13 cellular contexts compared by ENCODE assay signal in the genomic region with DNA sequence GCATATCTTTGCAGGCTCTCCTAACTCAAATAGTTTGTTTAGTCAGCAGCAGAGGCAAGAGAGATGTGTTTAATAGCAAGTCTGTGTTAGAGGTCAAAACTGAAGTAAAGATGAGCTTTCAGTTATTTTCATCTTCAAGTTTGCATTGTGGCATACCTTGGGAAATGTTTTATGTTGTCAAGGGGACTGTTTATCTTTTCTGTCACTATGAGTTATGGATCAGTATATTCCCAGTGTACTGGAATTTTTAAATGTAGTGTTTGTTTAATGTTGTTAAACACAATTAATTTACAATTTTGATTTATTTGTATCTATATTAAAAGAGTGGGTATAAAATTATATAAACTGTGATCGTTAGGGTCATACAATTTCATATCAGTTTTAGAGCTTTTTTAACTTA.
DNase-seq lines count a peak whose midpoint lies in the region; ATAC-seq and TF ChIP-seq lines count a peak whose summit lies in the region.
"Had no signal": no experiment of that assay in that cellular context is flagged by ENCODE, and none has a peak within 500 bp of the region (broad histone marks: within the 10 kb centered on the region; RNA-seq: fewer than 3 reads in every experiment).

No MANE protein-coding gene starts in this region.

- DNase-seq in Calu3 (no peak), activated B cell treated with CpG ODN at 0.5 μM for 24 hours (no peak), hepatocyte (ENCODE audit: low spot score) (no peak), lower leg skin (ENCODE audit: low spot score in 2 of 2) (no peak), spleen (no peak), NCI-H2227 (lab: John Stamatoyannopoulos, UW; ENCODE audit: unreplicated experiment) (no peak), NCI-H1694 treated with DMSO at 0.1 percent for 48 hours (lab: John Stamatoyannopoulos, UW) (no peak)
- DNase-seq: activated CD4-positive, alpha-beta T cell treated with anti-CD3 and anti-CD28 coated beads, Interleukin-2, amount 10 ng/mL, durations not matched to agents 24 days and 14 days; activated T-cell treated with anti-CD3 and anti-CD28 coated beads, Interleukin-2, amount 50 U/mL, for 48 hours; amygdala; NCI-H2171 had no signal

- no peak overlapping the region for H3K9ac ChIP-seq in rectal smooth muscle tissue (ENCODE audit: low read length)

- H2AFZ ChIP-seq in hepatocyte = no peak overlapping the region

- H3K27me3 ChIP-seq in hepatocyte (peaks cover 9% of the 10 kb centered on the region), rectal smooth muscle tissue (ENCODE audit: control insufficient read depth, insufficient read depth, low read length) (no peaks in the 10 kb centered on the region), spleen (replicated peaks in 1 of 7) (peaks cover 4 to 74% (median 48%) of the 10 kb centered on the region in 7 donors)

- H3K9me3 ChIP-seq in hepatocyte (ENCODE audit: low read depth) (no peaks in the 10 kb centered on the region), spleen (no peaks in the 10 kb centered on the region)

- H3K4me1 ChIP-seq in hepatocyte (ENCODE audit: insufficient read depth) = peaks cover 8% of the 10 kb centered on the region
- H3K4me1 ChIP-seq in rectal smooth muscle tissue (ENCODE audit: control insufficient read depth, insufficient read depth, low read length) = peaks cover 6% of the 10 kb centered on the region
- peaks cover 10 to 43% (median 36%) of the 10 kb centered on the region in 6 donors for H3K4me1 ChIP-seq in spleen

- ATAC-seq in activated B cell treated with CpG ODN at 0.5 μM for 24 hours (ENCODE audit: low read depth) = no peak

- TF ChIP-seq POLR2A in lower leg skin (IDR thresholded peaks at IDR 0.05) (no peak), spleen (IDR thresholded peaks at IDR 0.05) (no peak)

- 57% methylated on average over 1 of the region's 1 CpG for WGBS in hepatocyte (ENCODE audit: low lambda C conversion rate, missing lambda C conversion rate)
- WGBS in lower leg skin, 2 donors = 58 to 76% methylated on average over 1 of the region's 1 CpG
- WGBS in spleen, 5 donors = 81 to 92% (median 90%) methylated on average over 1 of the region's 1 CpG

- BruUV-seq in Calu3 (replicated peaks; lab: Mats Ljungman, UMichigan) = TSS peak; percentile 16

- peak overlapping the region; percentile 39 for H3K27ac Mint-ChIP-seq in Calu3 (ENCODE audit: unreplicated experiment)
- no peak overlapping the region for H3K27ac Mint-ChIP-seq in activated B cell treated with CpG ODN at 0.5 μM for 24 hours
- H3K27ac Mint-ChIP-seq: activated CD4-positive, alpha-beta T cell treated with anti-CD3 and anti-CD28 coated beads, Interleukin-2, amount 10 ng/mL, durations not matched to agents 24 days and 14 days had no signal

- POLR2A ChIA-PET in activated B cell treated with CpG ODN at 0.5 μM for 24 hours (lab: Charles Lee) = no interaction called here

- H3K4me1 Mint-ChIP-seq in Calu3 (ENCODE audit: low read depth, unreplicated experiment) (peaks cover 17% of the 10 kb centered on the region), activated B cell treated with CpG ODN at 0.5 μM for 24 hours (peaks cover 38% of the 10 kb centered on the region)

- H3K36me3 ChIP-seq in hepatocyte (replicated peaks; ENCODE audit: insufficient read depth, low read depth) (no peaks in the 10 kb centered on the region), rectal smooth muscle tissue (ENCODE audit: control insufficient read depth, insufficient read depth, low read length) (no peaks in the 10 kb centered on the region), spleen (no peaks in the 10 kb centered on the region)

- CTCF ChIA-PET in Calu3 (lab: Charles Lee) = interaction anchor here (0.6 to 0.8 kb wide), 2 partner anchors 327 to 1412 kb away, joined by 3 to 5 read pairs; no protein-coding TSS in a partner anchor
- CTCF ChIA-PET in activated B cell treated with CpG ODN at 0.5 μM for 24 hours (lab: Charles Lee) = no interaction called here

- peak overlapping the region; percentile 17 for H3K4me3 ChIP-seq in hepatocyte
- H3K4me3 ChIP-seq in rectal smooth muscle tissue (ENCODE audit: low read length) = peak overlapping the region; percentile 70
- no peak overlapping the region for H3K4me3 ChIP-seq in lower leg skin (ENCODE audit: low read depth, poor library complexity, severe bottlenecking)
- no peak overlapping the region for H3K4me3 ChIP-seq in spleen

- intact Hi-C loops in Calu3 (cut with micrococcal nuclease; ENCODE audit: unreplicated experiment) (loop anchor here (10.0 kb wide), 1 partner anchor 236 kb away; no protein-coding TSS in a partner anchor), activated B cell treated with CpG ODN at 0.5 μM for 24 hours (cut with micrococcal nuclease) (loop anchor here (10.0 kb wide), 2 partner anchors 316 to 1616 kb away; no protein-coding TSS in a partner anchor), lower leg skin (cut with DNase I; ENCODE audit: low total_unique reads) (loop anchor here (10.0 kb wide), 1 partner anchor 316 kb away; no protein-coding TSS in a partner anchor), spleen (cut with DNase I; ENCODE audit: low total_unique reads) (no loop called here)

- H3K4me3 Mint-ChIP-seq in Calu3 (ENCODE audit: low read depth, unreplicated experiment) (peak overlapping the region; percentile 10), activated B cell treated with CpG ODN at 0.5 μM for 24 hours (peak overlapping the region; percentile 29)
- H3K4me3 Mint-ChIP-seq: activated CD4-positive, alpha-beta T cell treated with anti-CD3 and anti-CD28 coated beads, Interleukin-2, amount 10 ng/mL, durations not matched to agents 24 days and 14 days had no signal

- no peaks in the 10 kb centered on the region for H4K20me1 ChIP-seq in hepatocyte (ENCODE audit: insufficient read depth, poor library complexity, severe bottlenecking)

- H3K36me3 Mint-ChIP-seq in Calu3 (ENCODE audit: insufficient read depth, unreplicated experiment) (peaks cover 31% of the 10 kb centered on the region), activated B cell treated with CpG ODN at 0.5 μM for 24 hours (ENCODE audit: low read depth) (no peaks in the 10 kb centered on the region)

- peak overlapping the region; percentile 55 for H3K27ac ChIP-seq in hepatocyte
- peak overlapping the region; percentile 98 for H3K27ac ChIP-seq in rectal smooth muscle tissue (ENCODE audit: low read depth, low read length)
- H3K27ac ChIP-seq in spleen = no peak overlapping the region
- H3K27ac ChIP-seq: HL-60 had no signal

- no peak for TF ChIP-seq CTCF in Calu3 (IDR thresholded peaks at IDR 0.05; ENCODE audit: unreplicated experiment)
- TF ChIP-seq CTCF in activated B cell treated with CpG ODN at 0.5 μM for 24 hours (IDR thresholded peaks at IDR 0.05) = no peak
- no peak for TF ChIP-seq CTCF in hepatocyte (IDR thresholded peaks at IDR 0.05; ENCODE audit: poor library complexity)
- no peak for TF ChIP-seq CTCF in lower leg skin (IDR thresholded peaks at IDR 0.05)
- no peak for TF ChIP-seq CTCF in spleen (IDR thresholded peaks at IDR 0.05 in 8 of 11, conservative IDR thresholded peaks at IDR 0.05 in 3 of 11)

- no peaks in the 10 kb centered on the region for H3K9me3 Mint-ChIP-seq in Calu3 (ENCODE audit: low read depth, unreplicated experiment)
- H3K9me3 Mint-ChIP-seq in activated B cell treated with CpG ODN at 0.5 μM for 24 hours = no peaks in the 10 kb centered on the region

- H3K4me2 ChIP-seq in hepatocyte = peak overlapping the region; percentile 92

- H3K79me2 ChIP-seq in hepatocyte = peaks cover 31% of the 10 kb centered on the region

- no peaks in the 10 kb centered on the region for H3K9me2 ChIP-seq in hepatocyte (replicated peaks; ENCODE audit: insufficient read depth)

- no peaks in the 10 kb centered on the region for H3K27me3 Mint-ChIP-seq in Calu3 (ENCODE audit: unreplicated experiment)
- H3K27me3 Mint-ChIP-seq in activated B cell treated with CpG ODN at 0.5 μM for 24 hours = peaks cover 45% of the 10 kb centered on the region

Comparison
In these comparisons a context has a peak if more than half of its experiments do, and no peak if none do; other contexts are left out.
1. H3K27ac ChIP-seq: peak in hepatocyte (single experiment) and rectal smooth muscle tissue (single experiment); none in spleen (0 of 8).
2. H3K4me3 ChIP-seq: peak in hepatocyte (single experiment) and rectal smooth muscle tissue (single experiment); none in lower leg skin (single experiment) and spleen (0 of 8).